In the genomic region with DNA sequence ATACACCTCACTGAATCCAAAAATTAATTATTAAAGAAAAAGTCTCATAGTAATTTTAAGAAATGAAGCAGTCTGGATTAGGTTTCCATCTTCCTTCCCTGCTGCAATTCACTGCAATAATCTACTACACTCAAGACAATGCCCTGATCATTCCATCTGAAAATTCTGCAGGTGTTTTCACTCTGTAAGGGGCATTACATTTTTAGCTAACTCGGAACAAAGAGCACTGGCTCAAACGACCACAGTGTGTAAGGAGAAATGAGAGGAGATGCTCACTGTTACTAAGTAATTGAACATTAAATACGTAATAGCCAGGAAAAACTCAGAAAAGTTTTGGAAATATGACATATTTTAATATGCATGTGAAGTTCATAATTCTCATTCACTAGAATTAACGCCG, we compare ENCODE assay signal across 14 cellular contexts. TPM values are rescaled to one million over a fixed set of nuclear protein-coding genes. Genes with fewer than 3 reads are reported as not detected.
DNase-seq lines count a peak whose midpoint lies in the region; ATAC-seq and TF ChIP-seq lines count a peak whose summit lies in the region.
"Had no signal": no experiment of that assay in that cellular context is flagged by ENCODE, and none has a peak within 500 bp of the region (broad histone marks: within the 10 kb centered on the region; RNA-seq: fewer than 3 reads in every experiment).

No MANE protein-coding gene starts in this region.

- CTCF ChIA-PET in PC-9 (lab: Charles Lee) = no interaction called here

- DNase-seq in activated naive CD8-positive, alpha-beta T cell treated with anti-CD3 and anti-CD28 coated beads for 36 hours = no peak
- DNase-seq in PC-9 = no peak
- no peak for DNase-seq in glutamatergic neuron
- no peak for DNase-seq in retinal pigment epithelial cell (ENCODE audit: low read depth)
- no peak for DNase-seq in RPMI8226
- DNase-seq in NCI-H1436 (lab: John Stamatoyannopoulos, UW) = no peak
- DNase-seq: activated T-cell treated with anti-CD3 and anti-CD28 coated beads, Interleukin-2, amount 50 U/mL, for 48 hours; NCI-H1105; stimulated activated CD4-positive, alpha-beta T cell treated with anti-CD3 and anti-CD28 coated beads, Interleukin-12 subunit alpha, Interleukin-12 subunit beta, amount 100 ng/mL, for 4 hours had no signal

- BruUV-seq in PC-9 (replicated peaks; lab: Mats Ljungman, UMichigan) = no TSS peak

- no peaks in the 10 kb centered on the region for H4K20me1 ChIP-seq in PC-9 (ENCODE audit: insufficient read depth)

- H3K27me3 ChIP-seq in PC-9 (ENCODE audit: insufficient read depth, low read depth) = no peaks in the 10 kb centered on the region

- peaks cover 52% of the 10 kb centered on the region for H3K4me1 ChIP-seq in PC-9 (replicated peaks; ENCODE audit: insufficient read depth)

- TF ChIP-seq CTCF in PC-9 (conservative IDR thresholded peaks at IDR 0.05) (no peak), glutamatergic neuron (IDR thresholded peaks at IDR 0.05; ENCODE audit: partially characterized antibody, unreplicated experiment) (no peak), retinal pigment epithelial cell (conservative IDR thresholded peaks at IDR 0.05; ENCODE audit: low read depth, low read length) (no peak)

- no peak overlapping the region for H3K27ac ChIP-seq in PC-9
- H3K27ac ChIP-seq: SJSA1 had no signal

- H3K36me3 ChIP-seq in PC-9 (ENCODE audit: low read depth) = no peaks in the 10 kb centered on the region
- H3K36me3 ChIP-seq: SJSA1 had no signal

- no peak for ATAC-seq in GM19324 (IDR thresholded peaks at IDR 0.05; ENCODE audit: low FRiP score, unreplicated experiment)
- ATAC-seq: esophagus mucosa had no signal

- H3K4me1 Mint-ChIP-seq in activated naive CD8-positive, alpha-beta T cell (ENCODE audit: low read depth) = peaks cover 11% of the 10 kb centered on the region
- peaks cover 20% of the 10 kb centered on the region for H3K4me1 Mint-ChIP-seq in activated naive CD8-positive, alpha-beta T cell treated with anti-CD3 and anti-CD28 coated beads for 36 hours
- peaks cover 23% of the 10 kb centered on the region for H3K4me1 Mint-ChIP-seq in glutamatergic neuron (ENCODE audit: low read depth, unreplicated experiment)

- peaks cover 25% of the 10 kb centered on the region; the same call in 1 of the 2 replicates for H3F3A ChIP-seq in PC-9 (ENCODE audit: insufficient read depth, low read depth)

- H2AFZ ChIP-seq in PC-9 = no peak overlapping the region

- H3K27ac Mint-ChIP-seq in activated naive CD8-positive, alpha-beta T cell = no peak overlapping the region
- H3K27ac Mint-ChIP-seq in activated naive CD8-positive, alpha-beta T cell treated with anti-CD3 and anti-CD28 coated beads for 36 hours = no peak overlapping the region
- H3K27ac Mint-ChIP-seq in glutamatergic neuron (ENCODE audit: unreplicated experiment) = peak overlapping the region; percentile 95

- no peaks in the 10 kb centered on the region for H3K9me3 ChIP-seq in PC-9 (ENCODE audit: insufficient read depth, low read depth)

- H3K27me3 Mint-ChIP-seq in activated naive CD8-positive, alpha-beta T cell = peaks cover 38% of the 10 kb centered on the region
- peaks cover 63% of the 10 kb centered on the region for H3K27me3 Mint-ChIP-seq in activated naive CD8-positive, alpha-beta T cell treated with anti-CD3 and anti-CD28 coated beads for 36 hours
- H3K27me3 Mint-ChIP-seq in glutamatergic neuron (ENCODE audit: unreplicated experiment) = peaks cover 7% of the 10 kb centered on the region

- H3K79me2 ChIP-seq in PC-9 (ENCODE audit: low read depth) = peaks cover 7% of the 10 kb centered on the region; the same call in 1 of the 2 replicates

- intact Hi-C loops in PC-9 (cut with micrococcal nuclease; ENCODE audit: unreplicated experiment) = no loop called here

- H3K36me3 Mint-ChIP-seq in activated naive CD8-positive, alpha-beta T cell = no peaks in the 10 kb centered on the region
- H3K36me3 Mint-ChIP-seq in activated naive CD8-positive, alpha-beta T cell treated with anti-CD3 and anti-CD28 coated beads for 36 hours = no peaks in the 10 kb centered on the region
- no peaks in the 10 kb centered on the region for H3K36me3 Mint-ChIP-seq in glutamatergic neuron (ENCODE audit: unreplicated experiment)

- peak overlapping the region; percentile 88 for H3K4me2 ChIP-seq in PC-9

- H3K4me3 Mint-ChIP-seq in activated naive CD8-positive, alpha-beta T cell = peak overlapping the region; percentile 93
- no peak overlapping the region for H3K4me3 Mint-ChIP-seq in activated naive CD8-positive, alpha-beta T cell treated with anti-CD3 and anti-CD28 coated beads for 36 hours
- H3K4me3 Mint-ChIP-seq in glutamatergic neuron (ENCODE audit: unreplicated experiment) = peak overlapping the region; percentile 94

- no peaks in the 10 kb centered on the region for H3K9me3 Mint-ChIP-seq in activated naive CD8-positive, alpha-beta T cell (ENCODE audit: low read depth)
- peaks cover 2% of the 10 kb centered on the region for H3K9me3 Mint-ChIP-seq in activated naive CD8-positive, alpha-beta T cell treated with anti-CD3 and anti-CD28 coated beads for 36 hours
- peaks cover 9% of the 10 kb centered on the region for H3K9me3 Mint-ChIP-seq in glutamatergic neuron (ENCODE audit: unreplicated experiment)

- POLR2A ChIA-PET in PC-9 (lab: Charles Lee; ENCODE audit: unreplicated experiment) = no interaction called here

- H3K4me3 ChIP-seq in PC-9 = no peak overlapping the region; the same call in 1 of the 2 replicates
- peak overlapping the region; percentile 78 for H3K4me3 ChIP-seq in retinal pigment epithelial cell (ENCODE audit: low read length)
- H3K4me3 ChIP-seq: SJSA1 had no signal

- no peaks in the 10 kb centered on the region for H3K9me2 ChIP-seq in PC-9 (ENCODE audit: insufficient read depth)

RNA-seq across cellular contexts. Expression of a gene that starts 1.3 kb away (rescaled TPM):
- total RNA-seq in activated naive CD8-positive, alpha-beta T cell treated with anti-CD3 and anti-CD28 coated beads for 36 hours = 1 to 10 TPM; 3.1 to 3.2 TPM
- total RNA-seq in PC-9 (2021) = 3.0 and 5.3 TPM in 2 replicates
- 16.5 TPM for total RNA-seq in glutamatergic neuron (ENCODE audit: unreplicated experiment)
- total RNA-seq: myocyte had no signal
